Comparison of ENCODE assay signal across 24 cellular contexts in genomic region chrX:20988118-20988517, GRCh38.
A peak's percentile ranks its signal among the peaks of the same experiment; 100 is the strongest.
DNase-seq lines count a peak whose midpoint lies in the region; ATAC-seq and TF ChIP-seq lines count a peak whose summit lies in the region.
"Had no signal": no experiment of that assay in that cellular context is flagged by ENCODE, and none has a peak within 500 bp of the region (broad histone marks: within the 10 kb centered on the region; RNA-seq: fewer than 3 reads in every experiment).

No MANE protein-coding gene starts in this region.

- DNase-seq in HCEC 1CT: peak; percentile 48
- peak; percentile 83 for DNase-seq in MV-4-11 (lab: John Stamatoyannopoulos, UW)
- DNase-seq in amniotic epithelial cell (ENCODE audit: low read depth): peak; percentile 78
- DNase-seq in myocyte (ENCODE audit: low read depth): peak; percentile 37
- no peak for DNase-seq in heart right ventricle
- DNase-seq in T-helper 2 cell treated with Interferon-gamma antibody and Interleukin-4, amounts not matched to agents 5 μg/mL and 100 μg/mL, for 36 hours (ENCODE audit: low spot score): no peak
- DNase-seq: activated CD4-positive, alpha-beta T cell treated with anti-CD3 and anti-CD28 coated beads for 4 hours; activated CD8-positive, alpha-beta memory T cell treated with anti-CD3 and anti-CD28 coated beads, Interleukin-2, amount 10 ng/mL, durations not matched to agents 7 days and 5 days; activated effector memory CD4-positive, alpha-beta T cell treated with Interleukin-2 at 50 U/mL for 16 hours; central memory CD4-positive, alpha-beta T cell; dorsolateral prefrontal cortex; NCI-H1417 treated with DMSO at 0.1 percent for 48 hours; NCI-H526 treated with DMSO at 0.1 percent for 48 hours; psoas muscle; SK-N-SH; small intestine; stimulated activated CD4-positive, alpha-beta T cell treated with anti-CD3 and anti-CD28 coated beads, Interleukin-4, amount 100 ng/mL, for 1 hour; stimulated activated naive CD8-positive, alpha-beta T cell treated with anti-CD3 and anti-CD28 coated beads, Interleukin-15, amount 100 ng/mL, for 72 hours; trophoblast cell had no signal

- no peaks in the 10 kb centered on the region for H3K4me1 Mint-ChIP-seq in T-helper 2 cell treated with Interferon-gamma antibody and Interleukin-4, amounts not matched to agents 5 μg/mL and 100 μg/mL, for 36 hours (ENCODE audit: low read depth)
- H3K4me1 Mint-ChIP-seq: activated CD8-positive, alpha-beta memory T cell treated with anti-CD3 and anti-CD28 coated beads, Interleukin-2, amount 10 ng/mL, durations not matched to agents 7 days and 5 days; neural crest cell; stimulated activated naive CD8-positive, alpha-beta T cell treated with anti-CD3 and anti-CD28 coated beads, Interleukin-15, amount 100 ng/mL, for 72 hours had no signal

- H3K4me3 Mint-ChIP-seq in T-helper 2 cell treated with Interferon-gamma antibody and Interleukin-4, amounts not matched to agents 5 μg/mL and 100 μg/mL, for 36 hours: no peak overlapping the region
- H3K4me3 Mint-ChIP-seq: activated CD8-positive, alpha-beta memory T cell treated with anti-CD3 and anti-CD28 coated beads, Interleukin-2, amount 10 ng/mL, durations not matched to agents 7 days and 5 days; neural crest cell; stimulated activated naive CD8-positive, alpha-beta T cell treated with anti-CD3 and anti-CD28 coated beads, Interleukin-15, amount 100 ng/mL, for 72 hours had no signal

- no peaks in the 10 kb centered on the region for H3K9me3 ChIP-seq in heart right ventricle
- H3K9me3 ChIP-seq: psoas muscle, SK-N-SH had no signal

- TF ChIP-seq CTCF in heart right ventricle (IDR thresholded peaks at IDR 0.05): no peak

- intact Hi-C loops in heart right ventricle (cut with DNase I): no loop called here

- ATAC-seq in HG02938 (IDR thresholded peaks at IDR 0.05; ENCODE audit: unreplicated experiment) (no peak), heart right ventricle (no peak)
- ATAC-seq: activated CD8-positive, alpha-beta memory T cell treated with anti-CD3 and anti-CD28 coated beads, Interleukin-2, amount 10 ng/mL, durations not matched to agents 7 days and 5 days; left lobe of liver; Panc1; psoas muscle; stimulated activated naive CD8-positive, alpha-beta T cell treated with anti-CD3 and anti-CD28 coated beads, Interleukin-15, amount 100 ng/mL, for 72 hours had no signal

- no peaks in the 10 kb centered on the region for H3K27me3 Mint-ChIP-seq in T-helper 2 cell treated with Interferon-gamma antibody and Interleukin-4, amounts not matched to agents 5 μg/mL and 100 μg/mL, for 36 hours (ENCODE audit: low read depth)
- H3K27me3 Mint-ChIP-seq: activated CD8-positive, alpha-beta memory T cell treated with anti-CD3 and anti-CD28 coated beads, Interleukin-2, amount 10 ng/mL, durations not matched to agents 7 days and 5 days; stimulated activated naive CD8-positive, alpha-beta T cell treated with anti-CD3 and anti-CD28 coated beads, Interleukin-15, amount 100 ng/mL, for 72 hours had no signal

- H3K27ac Mint-ChIP-seq in T-helper 2 cell treated with Interferon-gamma antibody and Interleukin-4, amounts not matched to agents 5 μg/mL and 100 μg/mL, for 36 hours: no peak overlapping the region
- H3K27ac Mint-ChIP-seq: activated CD8-positive, alpha-beta memory T cell treated with anti-CD3 and anti-CD28 coated beads, Interleukin-2, amount 10 ng/mL, durations not matched to agents 7 days and 5 days; stimulated activated naive CD8-positive, alpha-beta T cell treated with anti-CD3 and anti-CD28 coated beads, Interleukin-15, amount 100 ng/mL, for 72 hours had no signal

- no peaks in the 10 kb centered on the region for H3K36me3 ChIP-seq in heart right ventricle

- H3K9me3 Mint-ChIP-seq in T-helper 2 cell treated with Interferon-gamma antibody and Interleukin-4, amounts not matched to agents 5 μg/mL and 100 μg/mL, for 36 hours: no peaks in the 10 kb centered on the region
- H3K9me3 Mint-ChIP-seq: stimulated activated naive CD8-positive, alpha-beta T cell treated with anti-CD3 and anti-CD28 coated beads, Interleukin-15, amount 100 ng/mL, for 72 hours had no signal

- no peak overlapping the region for H3K27ac ChIP-seq in heart right ventricle
- H3K27ac ChIP-seq: C4-2B, dorsolateral prefrontal cortex, psoas muscle had no signal

- no peaks in the 10 kb centered on the region for H3K4me1 ChIP-seq in heart right ventricle
- H3K4me1 ChIP-seq: psoas muscle had no signal

- 73 to 83% methylated on average over 3 of the region's 3 CpGs for WGBS in heart right ventricle, 2 donors

- no peak overlapping the region for H3K4me3 ChIP-seq in heart right ventricle
- H3K4me3 ChIP-seq: dorsolateral prefrontal cortex, psoas muscle had no signal

- H3K27me3 ChIP-seq in heart right ventricle: no peaks in the 10 kb centered on the region

- H3K36me3 Mint-ChIP-seq in T-helper 2 cell treated with Interferon-gamma antibody and Interleukin-4, amounts not matched to agents 5 μg/mL and 100 μg/mL, for 36 hours (ENCODE audit: low read depth): no peaks in the 10 kb centered on the region
- H3K36me3 Mint-ChIP-seq: activated CD8-positive, alpha-beta memory T cell treated with anti-CD3 and anti-CD28 coated beads, Interleukin-2, amount 10 ng/mL, durations not matched to agents 7 days and 5 days had no signal

Comparison
In these comparisons a context has a peak if more than half of its experiments do, and no peak if none do; other contexts are left out.
1. DNase-seq: peak in HCEC 1CT (single experiment), MV-4-11 (single experiment), amniotic epithelial cell (single experiment) and myocyte (single experiment); none in heart right ventricle (0 of 2) and T-helper 2 cell treated with Interferon-gamma antibody and Interleukin-4, amounts not matched to agents 5 μg/mL and 100 μg/mL, for 36 hours (single experiment).